In the genomic region with DNA sequence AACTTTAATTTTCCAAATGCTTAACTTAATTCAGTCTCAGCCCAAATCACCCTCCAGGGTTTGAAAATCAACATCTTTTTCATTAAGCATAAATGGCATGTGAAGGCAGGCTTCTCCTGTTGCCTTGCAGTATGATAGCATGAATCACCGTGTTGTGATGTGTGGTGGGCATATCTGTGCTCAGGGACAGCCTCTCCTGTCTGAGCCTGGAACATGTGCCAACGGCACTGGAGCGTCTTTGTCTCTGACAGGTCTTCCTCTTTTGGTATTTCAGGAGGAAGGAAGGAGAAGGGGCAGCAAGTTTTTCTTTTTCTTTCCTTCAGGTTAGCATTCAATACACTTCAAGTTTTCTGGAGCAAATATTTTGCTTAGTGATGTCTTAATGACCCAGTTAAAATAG, we compare ENCODE assay signal across 24 cellular contexts. TPM values are rescaled to one million over a fixed set of nuclear protein-coding genes. Genes with fewer than 3 reads are reported as not detected.
DNase-seq lines count a peak whose midpoint lies in the region; ATAC-seq, FAIRE-seq and TF ChIP-seq lines count a peak whose summit lies in the region.
"Had no signal": no experiment of that assay in that cellular context is flagged by ENCODE, and none has a peak within 500 bp of the region (broad histone marks: within the 10 kb centered on the region; RNA-seq: fewer than 3 reads in every experiment).

No MANE protein-coding gene starts in this region.

- H3K9me1 ChIP-seq in keratinocyte (ENCODE audit: control insufficient read depth, extremely low read depth, insufficient read depth, low read length): no peaks in the 10 kb centered on the region

- no peak overlapping the region for H3K27ac Mint-ChIP-seq in Calu3 (ENCODE audit: unreplicated experiment)
- H3K27ac Mint-ChIP-seq: activated naive CD4-positive, alpha-beta T cell treated with anti-CD3 and anti-CD28 coated beads for 36 hours; mesothelial cell of epicardium had no signal

- no peaks in the 10 kb centered on the region for H3K36me3 ChIP-seq in keratinocyte (ENCODE audit: control insufficient read depth in 2 of 2, extremely low read depth in 1 of 2, insufficient read depth in 2 of 2, low read length in 2 of 2)
- H3K36me3 ChIP-seq: gastrocnemius medialis, uterus had no signal

- peak overlapping the region; percentile 24 for H3K9ac ChIP-seq in keratinocyte (ENCODE audit: control insufficient read depth, extremely low read depth, insufficient read depth, low read length)

- H3K36me3 Mint-ChIP-seq in Calu3 (ENCODE audit: insufficient read depth, unreplicated experiment): no peaks in the 10 kb centered on the region
- H3K36me3 Mint-ChIP-seq: mesothelial cell of epicardium had no signal

- intact Hi-C loops in Calu3 (cut with micrococcal nuclease; ENCODE audit: unreplicated experiment): no loop called here

- no peaks in the 10 kb centered on the region for H3K27me3 Mint-ChIP-seq in Calu3 (ENCODE audit: unreplicated experiment)

- DNase-seq in EL (peak; percentile 53), MV-4-11 (lab: John Stamatoyannopoulos, UW) (peak; percentile 13), amniotic epithelial cell (ENCODE audit: low read depth) (peak; percentile 7), keratinocyte (ENCODE audit: low read depth, low spot score) (peak; percentile 77), Calu3 (no peak)
- no peak for DNase-seq in activated naive CD4-positive, alpha-beta T cell treated with Interleukin-2 at 50 U/mL for 16 hours
- DNase-seq: activated CD4-positive, alpha-beta T cell treated with anti-CD3 and anti-CD28 coated beads, Interleukin-2, amount 50 U/mL, for 4 hours; activated naive CD4-positive, alpha-beta T cell treated with anti-CD3 and anti-CD28 coated beads for 36 hours; gastrocnemius medialis; left colon; NCI-H1048; NCI-H2081 treated with DMSO at 0.1 percent for 48 hours; NCI-H510A treated with DMSO at 0.1 percent for 48 hours; PC-9; psoas muscle; stimulated activated CD4-positive, alpha-beta T cell treated with anti-CD3 and anti-CD28 coated beads, Interleukin-4, amount 100 ng/mL, for 4 hours; uterus had no signal

- no peaks in the 10 kb centered on the region for H3K27me3 ChIP-seq in keratinocyte (ENCODE audit: control insufficient read depth, extremely low read depth, insufficient read depth, low read length)
- H3K27me3 ChIP-seq: gastrocnemius medialis, uterus had no signal

- dilution Hi-C loops in keratinocyte (cut with MboI; ENCODE audit: extremely low pct_ligation_motif_present, low sequenced_read_pairs): no loop called here

- no peaks in the 10 kb centered on the region for H4K20me1 ChIP-seq in keratinocyte (ENCODE audit: control insufficient read depth, extremely low read depth, insufficient read depth, low read length)

- H3K4me2 ChIP-seq in keratinocyte (ENCODE audit: control insufficient read depth, extremely low read depth, insufficient read depth, low read depth, low read length): peak overlapping the region; percentile 47
- H3K4me2 ChIP-seq: PC-9 had no signal

- peak overlapping the region; percentile 69 for H3K27ac ChIP-seq in keratinocyte (ENCODE audit: control insufficient read depth, insufficient read depth, low read length)
- H3K27ac ChIP-seq: coronary artery, gastrocnemius medialis, PC-9, psoas muscle, uterus had no signal

- no peak for ATAC-seq in GM21723 (IDR thresholded peaks at IDR 0.05; ENCODE audit: unreplicated experiment)
- ATAC-seq in HG02763 (IDR thresholded peaks at IDR 0.05; ENCODE audit: unreplicated experiment): no peak
- ATAC-seq: gastrocnemius medialis, HepG2, left colon, psoas muscle had no signal

- TF ChIP-seq CTCF in keratinocyte (optimal IDR thresholded peaks at IDR 0.05 in 1 of 3, IDR thresholded peaks at IDR 0.05 in 1 of 3, conservative IDR thresholded peaks at IDR 0.05 in 1 of 3; ENCODE audit: extremely low read depth in 1 of 3, insufficient read depth in 2 of 3, low read length in 3 of 3) (no peak), Calu3 (IDR thresholded peaks at IDR 0.05; ENCODE audit: unreplicated experiment) (no peak)

- no peak overlapping the region for H3K4me3 Mint-ChIP-seq in Calu3 (ENCODE audit: low read depth, unreplicated experiment)
- H3K4me3 Mint-ChIP-seq: activated naive CD4-positive, alpha-beta T cell treated with anti-CD3 and anti-CD28 coated beads for 36 hours; mesothelial cell of epicardium; neural crest cell had no signal

- no TSS peak for BruUV-seq in Calu3 (replicated peaks; lab: Mats Ljungman, UMichigan)

- CTCF ChIA-PET in Calu3 (lab: Charles Lee): no interaction called here

- H3K9me3 ChIP-seq in keratinocyte (ENCODE audit: control insufficient read depth, low read depth, low read length): no peaks in the 10 kb centered on the region
- H3K9me3 ChIP-seq: gastrocnemius medialis, psoas muscle, uterus had no signal

- peak overlapping the region; percentile 34 for H2AFZ ChIP-seq in keratinocyte (ENCODE audit: control insufficient read depth, low read length)
- H2AFZ ChIP-seq: PC-9 had no signal

- FAIRE-seq in keratinocyte (lab: Jason Lieb, UNC): peak; percentile 100
- FAIRE-seq: HepG2 had no signal

- H3K4me1 ChIP-seq in keratinocyte (ENCODE audit: control insufficient read depth, extremely low read depth, insufficient read depth, low read length): peaks cover 58% of the 10 kb centered on the region
- H3K4me1 ChIP-seq: gastrocnemius medialis, psoas muscle, uterus had no signal

- no peaks in the 10 kb centered on the region for H3K4me1 Mint-ChIP-seq in Calu3 (ENCODE audit: low read depth, unreplicated experiment)
- H3K4me1 Mint-ChIP-seq: mesothelial cell of epicardium, neural crest cell had no signal

- H3K9me3 Mint-ChIP-seq in Calu3 (ENCODE audit: low read depth, unreplicated experiment): no peaks in the 10 kb centered on the region
- H3K9me3 Mint-ChIP-seq: activated naive CD4-positive, alpha-beta T cell treated with anti-CD3 and anti-CD28 coated beads for 36 hours; mesothelial cell of epicardium; neural crest cell had no signal

- no peak overlapping the region for H3K4me3 ChIP-seq in keratinocyte (ENCODE audit: control insufficient read depth in 2 of 3, extremely low read depth in 1 of 3, insufficient read depth in 2 of 3, low read depth in 1 of 3, low read length in 3 of 3)
- H3K4me3 ChIP-seq: coronary artery, gastrocnemius medialis, PC-9, psoas muscle, uterus had no signal

- H3K79me2 ChIP-seq in keratinocyte (ENCODE audit: control insufficient read depth, insufficient read depth, low read length): no peaks in the 10 kb centered on the region

RNA-seq across cellular contexts. Expression of a gene that starts 57.6 kb away (rescaled TPM):
- 0.16 to 0.50 TPM (median 0.45 TPM) in 3 replicates for polyA plus RNA-seq in keratinocyte
- polyA plus RNA-seq in keratinocyte (2011; ENCODE audit: low read depth): 0.16 TPM
- polyA plus RNA-seq in keratinocyte (2011; cell fraction: cytosol; rRNA removed): 0.06 and 0.16 TPM in 2 replicates
- 4.3 and 5.3 TPM in 2 replicates for polyA plus RNA-seq in keratinocyte (2011; cell fraction: nucleus; rRNA removed)
- 0.06 and 0.08 TPM in 2 replicates for polyA plus RNA-seq in keratinocyte (2012; ENCODE audit: low replicate concordance)
- 0.76 to 1.9 TPM in 2 of 3 replicates, not detected in the other for polyA minus RNA-seq in keratinocyte
- not detected for polyA minus RNA-seq in keratinocyte (2011; cell fraction: cytosol; rRNA and poly(A)+ RNA removed)
- polyA minus RNA-seq in keratinocyte (2011; cell fraction: nucleus; rRNA and poly(A)+ RNA removed): 2.3 and 4.2 TPM in 2 replicates
- 0.52 and 0.56 TPM in 2 replicates for total RNA-seq in Calu3 (2022)
- total RNA-seq: G401 had no signal

Comparison
In these comparisons a context has a peak if more than half of its experiments do, and no peak if none do; other contexts are left out.
1. DNase-seq: peak in EL (single experiment), MV-4-11 (single experiment), amniotic epithelial cell (single experiment) and keratinocyte (single experiment); none in activated naive CD4-positive, alpha-beta T cell treated with Interleukin-2 at 50 U/mL for 16 hours (single experiment) and Calu3 (single experiment).